ENCODE assay signal across 1 cellular context in the genomic region with DNA sequence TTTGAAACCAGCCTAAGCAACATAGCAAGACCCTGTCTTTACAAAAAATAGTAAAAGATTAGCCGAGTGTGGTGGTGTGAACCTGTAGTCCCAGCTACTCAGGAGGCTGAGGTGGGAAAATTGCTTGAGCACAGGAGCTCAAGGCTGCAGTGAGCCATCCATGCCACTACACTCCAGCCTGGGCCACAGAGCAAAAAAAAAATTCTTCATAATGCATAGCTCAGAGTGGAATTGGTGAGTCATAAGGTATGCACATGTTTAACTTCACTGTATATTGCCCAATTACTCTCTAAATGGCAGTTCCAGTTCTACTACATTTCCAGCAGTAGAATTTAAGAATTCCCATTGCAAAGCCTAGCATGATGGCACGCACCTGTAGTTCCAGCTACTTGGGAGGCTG.
TF ChIP-seq lines count a peak whose summit lies in the region.

No MANE protein-coding gene starts in this region.

TF ChIP-seq in GM23338, 12 proteins besides CTCF, POLR2A, EP300 and RAD21 (continued from another document):
- TF ChIP-seq, protein P1, sequence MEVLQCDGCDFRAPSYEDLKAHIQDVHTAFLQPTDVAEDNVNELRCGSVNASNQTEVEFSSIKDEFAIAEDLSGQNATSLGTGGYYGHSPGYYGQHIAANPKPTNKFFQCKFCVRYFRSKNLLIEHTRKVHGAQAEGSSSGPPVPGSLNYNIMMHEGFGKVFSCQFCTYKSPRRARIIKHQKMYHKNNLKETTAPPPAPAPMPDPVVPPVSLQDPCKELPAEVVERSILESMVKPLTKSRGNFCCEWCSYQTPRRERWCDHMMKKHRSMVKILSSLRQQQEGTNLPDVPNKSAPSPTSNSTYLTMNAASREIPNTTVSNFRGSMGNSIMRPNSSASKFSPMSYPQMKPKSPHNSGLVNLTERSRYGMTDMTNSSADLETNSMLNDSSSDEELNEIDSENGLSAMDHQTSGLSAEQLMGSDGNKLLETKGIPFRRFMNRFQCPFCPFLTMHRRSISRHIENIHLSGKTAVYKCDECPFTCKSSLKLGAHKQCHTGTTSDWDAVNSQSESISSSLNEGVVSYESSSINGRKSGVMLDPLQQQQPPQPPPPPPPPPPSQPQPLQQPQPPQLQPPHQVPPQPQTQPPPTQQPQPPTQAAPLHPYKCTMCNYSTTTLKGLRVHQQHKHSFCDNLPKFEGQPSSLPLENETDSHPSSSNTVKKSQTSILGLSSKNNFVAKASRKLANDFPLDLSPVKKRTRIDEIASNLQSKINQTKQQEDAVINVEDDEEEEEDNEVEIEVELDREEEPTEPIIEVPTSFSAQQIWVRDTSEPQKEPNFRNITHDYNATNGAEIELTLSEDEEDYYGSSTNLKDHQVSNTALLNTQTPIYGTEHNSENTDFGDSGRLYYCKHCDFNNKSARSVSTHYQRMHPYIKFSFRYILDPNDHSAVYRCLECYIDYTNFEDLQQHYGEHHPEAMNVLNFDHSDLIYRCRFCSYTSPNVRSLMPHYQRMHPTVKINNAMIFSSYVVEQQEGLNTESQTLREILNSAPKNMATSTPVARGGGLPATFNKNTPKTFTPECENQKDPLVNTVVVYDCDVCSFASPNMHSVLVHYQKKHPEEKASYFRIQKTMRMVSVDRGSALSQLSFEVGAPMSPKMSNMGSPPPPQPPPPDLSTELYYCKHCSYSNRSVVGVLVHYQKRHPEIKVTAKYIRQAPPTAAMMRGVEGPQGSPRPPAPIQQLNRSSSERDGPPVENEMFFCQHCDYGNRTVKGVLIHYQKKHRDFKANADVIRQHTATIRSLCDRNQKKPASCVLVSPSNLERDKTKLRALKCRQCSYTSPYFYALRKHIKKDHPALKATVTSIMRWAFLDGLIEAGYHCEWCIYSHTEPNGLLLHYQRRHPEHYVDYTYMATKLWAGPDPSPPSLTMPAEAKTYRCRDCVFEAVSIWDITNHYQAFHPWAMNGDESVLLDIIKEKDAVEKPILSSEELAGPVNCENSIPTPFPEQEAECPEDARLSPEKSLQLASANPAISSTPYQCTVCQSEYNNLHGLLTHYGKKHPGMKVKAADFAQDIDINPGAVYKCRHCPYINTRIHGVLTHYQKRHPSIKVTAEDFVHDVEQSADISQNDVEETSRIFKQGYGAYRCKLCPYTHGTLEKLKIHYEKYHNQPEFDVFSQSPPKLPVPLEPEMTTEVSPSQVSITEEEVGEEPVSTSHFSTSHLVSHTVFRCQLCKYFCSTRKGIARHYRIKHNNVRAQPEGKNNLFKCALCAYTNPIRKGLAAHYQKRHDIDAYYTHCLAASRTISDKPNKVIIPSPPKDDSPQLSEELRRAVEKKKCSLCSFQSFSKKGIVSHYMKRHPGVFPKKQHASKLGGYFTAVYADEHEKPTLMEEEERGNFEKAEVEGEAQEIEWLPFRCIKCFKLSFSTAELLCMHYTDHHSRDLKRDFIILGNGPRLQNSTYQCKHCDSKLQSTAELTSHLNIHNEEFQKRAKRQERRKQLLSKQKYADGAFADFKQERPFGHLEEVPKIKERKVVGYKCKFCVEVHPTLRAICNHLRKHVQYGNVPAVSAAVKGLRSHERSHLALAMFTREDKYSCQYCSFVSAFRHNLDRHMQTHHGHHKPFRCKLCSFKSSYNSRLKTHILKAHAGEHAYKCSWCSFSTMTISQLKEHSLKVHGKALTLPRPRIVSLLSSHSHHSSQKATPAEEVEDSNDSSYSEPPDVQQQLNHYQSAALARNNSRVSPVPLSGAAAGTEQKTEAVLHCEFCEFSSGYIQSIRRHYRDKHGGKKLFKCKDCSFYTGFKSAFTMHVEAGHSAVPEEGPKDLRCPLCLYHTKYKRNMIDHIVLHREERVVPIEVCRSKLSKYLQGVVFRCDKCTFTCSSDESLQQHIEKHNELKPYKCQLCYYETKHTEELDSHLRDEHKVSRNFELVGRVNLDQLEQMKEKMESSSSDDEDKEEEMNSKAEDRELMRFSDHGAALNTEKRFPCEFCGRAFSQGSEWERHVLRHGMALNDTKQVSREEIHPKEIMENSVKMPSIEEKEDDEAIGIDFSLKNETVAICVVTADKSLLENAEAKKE (CRISPR knock-in tag; IDR thresholded peaks at IDR 0.05): no peak
- no peak for TF ChIP-seq ETS1 (IDR thresholded peaks at IDR 0.05)
- no peak for TF ChIP-seq NANOG (IDR thresholded peaks at IDR 0.05; ENCODE audit: borderline replicate concordance)
- no peak for TF ChIP-seq CREB1 (CRISPR knock-in tag; IDR thresholded peaks at IDR 0.05; ENCODE audit: low read depth)
- TF ChIP-seq JUNB (IDR thresholded peaks at IDR 0.05; ENCODE audit: unreplicated experiment): no peak
